ENCODE assay signal across 17 cellular contexts in the genomic region with DNA sequence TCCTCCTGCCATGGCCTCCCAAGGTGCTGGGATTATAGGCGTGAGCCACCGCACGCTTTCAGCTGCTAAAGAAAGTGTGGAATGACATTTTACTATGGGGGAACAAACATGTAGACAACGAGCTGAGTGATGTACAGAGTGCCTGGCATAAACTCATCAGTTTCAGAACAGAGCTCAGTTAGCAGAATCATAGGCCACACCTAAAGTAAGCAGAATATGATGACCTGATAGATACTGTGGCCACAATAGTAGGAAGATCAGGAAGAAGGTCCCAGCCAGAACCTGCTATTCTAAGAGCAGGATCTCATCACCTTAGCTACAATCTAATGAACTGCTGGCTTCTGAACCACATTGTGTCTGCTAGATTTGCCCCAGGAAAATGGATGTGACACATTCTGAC.
"Had no signal": no experiment of that assay in that cellular context is flagged by ENCODE, and none has a peak within 500 bp of the region (broad histone marks: within the 10 kb centered on the region; RNA-seq: fewer than 3 reads in every experiment).

No MANE protein-coding gene starts in this region.

- H3K4me1 ChIP-seq: neural progenitor cell, sigmoid colon, testis had no signal

- DNase-seq: activated T-cell treated with anti-CD3 and anti-CD28 coated beads, Interleukin-2, amount 50 U/mL, for 24 hours; amniotic stem cell; caudate nucleus; colonic mucosa; left cardiac atrium; ovary; sigmoid colon; spleen; stimulated activated CD4-positive, alpha-beta T cell treated with anti-CD3 and anti-CD28 coated beads, Interleukin-1b, Interleukin-23, amount 100 ng/mL, for 48 hours; stimulated activated naive CD8-positive, alpha-beta T cell treated with anti-CD3 and anti-CD28 coated beads, Interleukin-15, amount 100 ng/mL, for 72 hours; T1000; testis; upper lobe of right lung had no signal

- H3K27ac Mint-ChIP-seq: mesothelial cell of epicardium, neural progenitor cell had no signal

- ATAC-seq: left cardiac atrium, upper lobe of right lung had no signal

- H3K36me3 ChIP-seq: colonic mucosa, neural progenitor cell, ovary, sigmoid colon, SJSA1, spleen, upper lobe of right lung had no signal

- H3K36me3 Mint-ChIP-seq: mesothelial cell of epicardium, neural progenitor cell had no signal

- H3K27ac ChIP-seq: colonic mucosa, neural progenitor cell, ovary, sigmoid colon, SJSA1, spleen, testis, upper lobe of right lung had no signal

- H3K9me3 Mint-ChIP-seq: mesothelial cell of epicardium, neural progenitor cell had no signal

- H3K27me3 Mint-ChIP-seq: activated T-cell treated with anti-CD3 and anti-CD28 coated beads, Interleukin-2, amount 50 U/mL, for 24 hours; stimulated activated naive CD8-positive, alpha-beta T cell treated with anti-CD3 and anti-CD28 coated beads, Interleukin-15, amount 100 ng/mL, for 72 hours had no signal

- H3K27me3 ChIP-seq: colonic mucosa, neural progenitor cell, ovary, sigmoid colon, SJSA1, testis, upper lobe of right lung had no signal

- H3K4me3 Mint-ChIP-seq: mesothelial cell of epicardium, neural progenitor cell had no signal

- H3K4me3 ChIP-seq: colonic mucosa, lung, neural progenitor cell, ovary, sigmoid colon, SJSA1, spleen, testis, upper lobe of right lung had no signal

- H3K9me3 ChIP-seq: colonic mucosa, ovary, sigmoid colon, SJSA1, spleen, testis, upper lobe of right lung had no signal
